ENCODE assay signal across 14 cellular contexts in the genomic region with DNA sequence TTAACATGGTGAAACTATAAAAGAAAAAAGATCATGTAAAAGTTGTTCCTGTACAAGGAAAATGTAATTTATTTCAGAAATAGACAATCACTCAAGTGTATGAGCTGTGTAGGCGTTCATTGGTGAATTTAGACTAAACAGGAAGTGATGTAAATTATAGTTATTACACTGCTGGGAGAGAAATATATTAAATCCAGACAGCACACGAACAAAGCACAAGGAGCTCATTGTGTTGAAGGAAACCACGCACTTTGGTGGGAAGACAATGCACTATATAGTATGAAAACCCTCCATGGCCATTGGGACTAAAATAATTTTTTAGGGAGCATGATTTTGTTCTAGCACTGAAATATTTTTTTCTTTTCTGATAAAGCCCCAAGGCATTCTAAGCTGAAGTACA.
DNase-seq lines count a peak whose midpoint lies in the region; ATAC-seq and TF ChIP-seq lines count a peak whose summit lies in the region.
"Had no signal": no experiment of that assay in that cellular context is flagged by ENCODE, and none has a peak within 500 bp of the region (broad histone marks: within the 10 kb centered on the region; RNA-seq: fewer than 3 reads in every experiment).

No MANE protein-coding gene starts in this region.

- H3K27ac Mint-ChIP-seq in activated naive CD8-positive, alpha-beta T cell = peak overlapping the region; percentile 6
- H3K27ac Mint-ChIP-seq in activated naive CD8-positive, alpha-beta T cell treated with anti-CD3 and anti-CD28 coated beads, Interleukin-2, amount 50 U/mL, for 24 hours = no peak overlapping the region
- peak overlapping the region; percentile 81 for H3K27ac Mint-ChIP-seq in type B pancreatic cell

- DNase-seq in activated naive CD8-positive, alpha-beta T cell treated with anti-CD3 and anti-CD28 coated beads, Interleukin-2, amount 50 U/mL, for 24 hours = no peak
- DNase-seq in RPMI7951 (ENCODE audit: low read depth) = peak; percentile 36
- DNase-seq in foreskin melanocyte = peak; percentile 98
- no peak for DNase-seq in type B pancreatic cell (ENCODE audit: extremely low spot score, unreplicated experiment)
- no peak for DNase-seq in GF-D8 (lab: John Stamatoyannopoulos, UW)
- DNase-seq: CD8-positive, alpha-beta memory T cell; KG1; NCI-H187; NCI-H2107; NCI-H2227 treated with DMSO at 0.1 percent for 48 hours had no signal

- no peaks in the 10 kb centered on the region for H3K27me3 Mint-ChIP-seq in activated naive CD8-positive, alpha-beta T cell
- no peaks in the 10 kb centered on the region for H3K27me3 Mint-ChIP-seq in activated naive CD8-positive, alpha-beta T cell treated with anti-CD3 and anti-CD28 coated beads, Interleukin-2, amount 50 U/mL, for 24 hours
- no peaks in the 10 kb centered on the region for H3K27me3 Mint-ChIP-seq in type B pancreatic cell
- H3K27me3 Mint-ChIP-seq: CD8-positive, alpha-beta memory T cell had no signal

- peaks cover 33% of the 10 kb centered on the region for H3K36me3 Mint-ChIP-seq in activated naive CD8-positive, alpha-beta T cell
- H3K36me3 Mint-ChIP-seq in activated naive CD8-positive, alpha-beta T cell treated with anti-CD3 and anti-CD28 coated beads, Interleukin-2, amount 50 U/mL, for 24 hours (ENCODE audit: low read depth) = peaks cover 8% of the 10 kb centered on the region
- H3K36me3 Mint-ChIP-seq in type B pancreatic cell = peaks cover 17% of the 10 kb centered on the region

- no peaks in the 10 kb centered on the region for H3K9me3 Mint-ChIP-seq in activated naive CD8-positive, alpha-beta T cell (ENCODE audit: low read depth)
- H3K9me3 Mint-ChIP-seq in activated naive CD8-positive, alpha-beta T cell treated with anti-CD3 and anti-CD28 coated beads, Interleukin-2, amount 50 U/mL, for 24 hours = no peaks in the 10 kb centered on the region
- peaks cover 13% of the 10 kb centered on the region for H3K9me3 Mint-ChIP-seq in type B pancreatic cell

- no peak overlapping the region for H3K4me3 Mint-ChIP-seq in activated naive CD8-positive, alpha-beta T cell
- H3K4me3 Mint-ChIP-seq in activated naive CD8-positive, alpha-beta T cell treated with anti-CD3 and anti-CD28 coated beads, Interleukin-2, amount 50 U/mL, for 24 hours = no peak overlapping the region
- H3K4me3 Mint-ChIP-seq in type B pancreatic cell = peak overlapping the region; percentile 43
- H3K4me3 Mint-ChIP-seq: CD8-positive, alpha-beta memory T cell had no signal

- TF ChIP-seq CTCF in type B pancreatic cell (conservative IDR thresholded peaks at IDR 0.05) = no peak

- no peak for ATAC-seq in activated naive CD8-positive, alpha-beta T cell treated with anti-CD3 and anti-CD28 coated beads, Interleukin-2, amount 50 U/mL, for 24 hours
- ATAC-seq in GM18517 (IDR thresholded peaks at IDR 0.05; ENCODE audit: unreplicated experiment) (no peak), HG03439 (IDR thresholded peaks at IDR 0.05; ENCODE audit: unreplicated experiment) (no peak)
- ATAC-seq: A549 had no signal

- H3K4me1 Mint-ChIP-seq in activated naive CD8-positive, alpha-beta T cell (ENCODE audit: low read depth) = no peaks in the 10 kb centered on the region
- no peaks in the 10 kb centered on the region for H3K4me1 Mint-ChIP-seq in activated naive CD8-positive, alpha-beta T cell treated with anti-CD3 and anti-CD28 coated beads, Interleukin-2, amount 50 U/mL, for 24 hours
- peaks cover 13% of the 10 kb centered on the region for H3K4me1 Mint-ChIP-seq in type B pancreatic cell (ENCODE audit: unreplicated experiment)

Comparison
In these comparisons a context has a peak if more than half of its experiments do, and no peak if none do; other contexts are left out.
1. DNase-seq: peak in RPMI7951 (single experiment) and foreskin melanocyte (single experiment); none in activated naive CD8-positive, alpha-beta T cell treated with anti-CD3 and anti-CD28 coated beads, Interleukin-2, amount 50 U/mL, for 24 hours (single experiment), type B pancreatic cell (single experiment) and GF-D8 (single experiment).